Comparison of ENCODE assay signal across 13 cellular contexts in genomic region chr2:217903142-217903858, GRCh38.
DNase-seq lines count a peak whose midpoint lies in the region; ATAC-seq, FAIRE-seq and TF ChIP-seq lines count a peak whose summit lies in the region.
"Had no signal": no experiment of that assay in that cellular context is flagged by ENCODE, and none has a peak within 500 bp of the region (broad histone marks: within the 10 kb centered on the region; RNA-seq: fewer than 3 reads in every experiment).

No MANE protein-coding gene starts in this region.

- in situ Hi-C loops in GM23248 (cut with MboI), result no loop called here

- no peak for FAIRE-seq in D721Med (lab: Jason Lieb, UNC)
- FAIRE-seq: H54 had no signal

- H3K18ac ChIP-seq in mesenchymal stem cell (ENCODE audit: low read depth in 1 of 2, low read length in 2 of 2), result peak overlapping the region in 1 of 2 experiments; percentile 61

- POLR2A ChIA-PET in PC-3 (lab: Charles Lee; ENCODE audit: unreplicated experiment), result no interaction called here

- H3K9me3 ChIP-seq in GM23248 (ENCODE audit: low read depth) (no peaks in the 10 kb centered on the region), body of pancreas (no peaks in the 10 kb centered on the region), mesenchymal stem cell (ENCODE audit: control insufficient read depth, low read length) (no peaks in the 10 kb centered on the region), stomach smooth muscle (ENCODE audit: control insufficient read depth in 2 of 2, low read length in 2 of 2) (no peaks in the 10 kb centered on the region), PC-3 (ENCODE audit: low read length) (no peaks in the 10 kb centered on the region)

- H3K4me2 ChIP-seq in GM23248 (ENCODE audit: unreplicated experiment) (peak overlapping the region; percentile 14), mesenchymal stem cell (ENCODE audit: low read length, poor library complexity, severe bottlenecking) (no peak overlapping the region), PC-3 (ENCODE audit: low read length) (no peak overlapping the region)
- H3K4me2 ChIP-seq: KMS-11 had no signal

- H2BK15ac ChIP-seq in mesenchymal stem cell (ENCODE audit: low read depth, poor library complexity, severe bottlenecking), result no peak overlapping the region

- H3K27me3 ChIP-seq in GM23248 (replicated peaks; ENCODE audit: insufficient read depth) (no peaks in the 10 kb centered on the region), body of pancreas (no peaks in the 10 kb centered on the region), mesenchymal stem cell (ENCODE audit: control insufficient read depth in 1 of 2, insufficient read depth in 1 of 2, low read length in 2 of 2) (no peaks in the 10 kb centered on the region), stomach smooth muscle (ENCODE audit: control insufficient read depth in 1 of 2, insufficient read depth in 2 of 2, low read length in 2 of 2) (no peaks in the 10 kb centered on the region), PC-3 (ENCODE audit: low read length) (peaks cover 64% of the 10 kb centered on the region)
- H3K27me3 ChIP-seq: cardiac muscle cell had no signal

- BruUV-seq in PC-3 (replicated peaks; lab: Mats Ljungman, UMichigan), result no TSS peak

- H3K23ac ChIP-seq in mesenchymal stem cell (ENCODE audit: low read length in 2 of 2), result no peak overlapping the region

- TF ChIP-seq CTCF in body of pancreas (IDR thresholded peaks at IDR 0.05), result no peak
- no peak for TF ChIP-seq CTCF in D721Med (IDR thresholded peaks at IDR 0.05; ENCODE audit: insufficient read depth, missing control alignments)
- TF ChIP-seq CTCF in PC-3 (conservative IDR thresholded peaks at IDR 0.05; ENCODE audit: low read depth, low read length), result no peak

- peak overlapping the region; percentile 87 for H3K27ac ChIP-seq in GM23248
- H3K27ac ChIP-seq in body of pancreas, result peak overlapping the region; percentile 89 to 92 (median 90)
- no peak overlapping the region for H3K27ac ChIP-seq in mesenchymal stem cell (ENCODE audit: low read length, poor library complexity, severe bottlenecking)
- H3K27ac ChIP-seq in stomach smooth muscle (ENCODE audit: low read length), result peak overlapping the region; percentile 97
- H3K27ac ChIP-seq in PC-3 (ENCODE audit: low read length), result no peak overlapping the region
- H3K27ac ChIP-seq: cardiac muscle cell, foreskin keratinocyte, KMS-11 had no signal

- H3K9ac ChIP-seq in GM23248, result peak overlapping the region; percentile 58
- peak overlapping the region; percentile 19 for H3K9ac ChIP-seq in mesenchymal stem cell (ENCODE audit: low read length)
- H3K9ac ChIP-seq in stomach smooth muscle (ENCODE audit: low read length in 2 of 2), result peak overlapping the region; percentile 48 to 64
- H3K9ac ChIP-seq in PC-3 (ENCODE audit: low read length), result no peak overlapping the region
- H3K9ac ChIP-seq: KMS-11 had no signal

- peaks cover 32% of the 10 kb centered on the region for H3K79me1 ChIP-seq in mesenchymal stem cell (replicated peaks; ENCODE audit: low read length, poor library complexity, severe bottlenecking)

- H3K4me3 ChIP-seq in GM23248 (no peak overlapping the region), body of pancreas (no peak overlapping the region), mesenchymal stem cell (ENCODE audit: insufficient read depth in 1 of 2, low read depth in 1 of 2, low read length in 2 of 2) (no peak overlapping the region), stomach smooth muscle (ENCODE audit: low read length in 2 of 2) (peak overlapping the region; percentile 40 to 60), PC-3 (ENCODE audit: low read length) (no peak overlapping the region)
- H3K4me3 ChIP-seq: cardiac muscle cell had no signal

- intact Hi-C loops in body of pancreas (cut with DNase I) (no loop called here), PC-3 (cut with micrococcal nuclease) (no loop called here)

- H4K8ac ChIP-seq in mesenchymal stem cell (ENCODE audit: low read length), result no peak overlapping the region

- H4K20me1 ChIP-seq in GM23248 (ENCODE audit: insufficient read depth), result no peaks in the 10 kb centered on the region
- no peaks in the 10 kb centered on the region for H4K20me1 ChIP-seq in PC-3 (ENCODE audit: low read length)

- H2AFZ ChIP-seq in GM23248 (no peak overlapping the region), mesenchymal stem cell (ENCODE audit: low read depth, low read length) (no peak overlapping the region), PC-3 (ENCODE audit: low read length) (no peak overlapping the region)

- peak overlapping the region in 1 of 2 experiments; percentile 55 for H2BK12ac ChIP-seq in mesenchymal stem cell (ENCODE audit: low read length in 2 of 2)

- H4K91ac ChIP-seq in mesenchymal stem cell (ENCODE audit: low read length), result no peak overlapping the region

- H3F3A ChIP-seq in GM23248 (ENCODE audit: insufficient read depth) (peaks cover 76% of the 10 kb centered on the region), PC-3 (ENCODE audit: low read length, unreplicated experiment) (no peaks in the 10 kb centered on the region)

- ATAC-seq in body of pancreas (no peak), PC-3 (no peak)

- peaks cover 87% of the 10 kb centered on the region for H3K79me2 ChIP-seq in GM23248 (ENCODE audit: insufficient read depth)
- no peaks in the 10 kb centered on the region for H3K79me2 ChIP-seq in PC-3 (ENCODE audit: low read length)

- WGBS in GM23248 (ENCODE audit: low coverage in 1 of 2, low lambda C conversion rate in 2 of 2, missing lambda C conversion rate in 2 of 2), 2 experiments, result 86 to 87% methylated on average over 8 of the region's 8 CpGs
- WGBS in body of pancreas, 2 donors, result 62 to 69% methylated on average over 8 of the region's 8 CpGs
- 87% methylated on average over 8 of the region's 8 CpGs for WGBS in mesenchymal stem cell

- no peak overlapping the region for H3K4ac ChIP-seq in mesenchymal stem cell (ENCODE audit: low read depth in 1 of 2, low read length in 2 of 2)

- peak overlapping the region; percentile 12 for H2AK5ac ChIP-seq in mesenchymal stem cell (ENCODE audit: low read length, severe bottlenecking)

- no peak overlapping the region for H3K14ac ChIP-seq in mesenchymal stem cell (ENCODE audit: low read length in 2 of 2)

- H2BK5ac ChIP-seq in mesenchymal stem cell (ENCODE audit: low read depth, low read length, poor library complexity, severe bottlenecking), result no peak overlapping the region

- H3K4me1 ChIP-seq in GM23248 (ENCODE audit: insufficient read depth) (peaks cover 43% of the 10 kb centered on the region), body of pancreas (peaks cover 97% of the 10 kb centered on the region), mesenchymal stem cell (ENCODE audit: control insufficient read depth, insufficient read depth, low read depth, low read length) (peaks cover 39% of the 10 kb centered on the region), stomach smooth muscle (ENCODE audit: control insufficient read depth, insufficient read depth, low read length) (peaks cover 100% of the 10 kb centered on the region), PC-3 (ENCODE audit: insufficient read depth, low read length) (no peaks in the 10 kb centered on the region)
- H3K4me1 ChIP-seq: foreskin keratinocyte had no signal

- DNase-seq in GM23248 (no peak), body of pancreas (no peak), mesenchymal stem cell (no peak), HK-2 (ENCODE audit: unreplicated experiment) (no peak), D721Med (ENCODE audit: insufficient read length, low spot score) (no peak), epidermal melanocyte (ENCODE audit: insufficient read length, low spot score) (no peak), PC-3 (no peak)
- DNase-seq: stimulated activated naive B cell treated with anti-CD40 and anti-IgM and Interleukin-4, amounts not matched to agents 10 μg/mL and 1 μg/mL and 100 μg/mL, for 72 hours had no signal

- H3K36me3 ChIP-seq in GM23248 (ENCODE audit: low read depth) (peaks cover 7% of the 10 kb centered on the region; the same call in 1 of the 2 replicates), body of pancreas (replicated peaks in 1 of 2; ENCODE audit: insufficient read depth in 1 of 2, low read depth in 2 of 2) (no peaks in the 10 kb centered on the region), mesenchymal stem cell (ENCODE audit: control insufficient read depth in 1 of 2, insufficient read depth in 2 of 2, low read depth in 1 of 2, low read length in 2 of 2) (peaks cover 35 to 71% of the 10 kb centered on the region in 2 experiments), stomach smooth muscle (ENCODE audit: control insufficient read depth in 2 of 2, insufficient read depth in 2 of 2, low read length in 2 of 2) (peaks cover 13 to 29% of the 10 kb centered on the region in 2 donors), PC-3 (ENCODE audit: low read depth, low read length) (no peaks in the 10 kb centered on the region)
- H3K36me3 ChIP-seq: cardiac muscle cell had no signal

- H2BK120ac ChIP-seq in mesenchymal stem cell (ENCODE audit: low read depth, low read length), result no peak overlapping the region

- CTCF ChIA-PET in PC-3 (lab: Charles Lee), result no interaction called here

- H3K9me2 ChIP-seq in GM23248 (ENCODE audit: insufficient read depth), result no peaks in the 10 kb centered on the region
- H3K9me2 ChIP-seq in PC-3 (replicated peaks; ENCODE audit: low read length), result no peaks in the 10 kb centered on the region

- no peak for TF ChIP-seq POLR2A in body of pancreas (IDR thresholded peaks at IDR 0.05)

Comparison
In these comparisons a context has a peak if more than half of its experiments do, and no peak if none do; other contexts are left out.
1. H3K27ac ChIP-seq: peak in GM23248 (single experiment), body of pancreas (4 of 4) and stomach smooth muscle (single experiment); none in mesenchymal stem cell (single experiment) and PC-3 (single experiment).
2. H3K4me3 ChIP-seq: peak in stomach smooth muscle (2 of 2); none in GM23248 (single experiment), body of pancreas (0 of 2), mesenchymal stem cell (0 of 2) and PC-3 (single experiment).